ENCODE assay signal across 12 cellular contexts in the genomic region with DNA sequence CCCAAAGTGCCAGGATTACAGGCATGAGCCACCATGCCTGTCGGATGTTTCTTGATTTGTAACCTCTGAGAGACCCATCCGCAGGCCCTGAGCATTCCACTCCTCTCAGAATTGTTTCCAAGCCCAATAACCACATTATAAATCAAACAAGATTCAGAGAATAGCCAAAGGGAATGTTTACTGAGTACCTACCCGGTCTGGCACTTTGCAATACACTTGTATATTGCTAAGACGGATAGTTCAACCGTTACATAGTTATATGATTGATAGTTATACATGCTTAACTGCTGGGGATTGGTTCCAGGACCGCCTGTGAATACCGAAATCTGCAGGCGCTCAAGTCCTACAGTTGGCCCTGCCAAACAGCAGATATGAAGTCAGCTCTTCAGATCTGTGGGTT. TPM values are rescaled to one million over a fixed set of nuclear protein-coding genes. Genes with fewer than 3 reads are reported as not detected.
DNase-seq lines count a peak whose midpoint lies in the region; ATAC-seq and TF ChIP-seq lines count a peak whose summit lies in the region.
"Had no signal": no experiment of that assay in that cellular context is flagged by ENCODE, and none has a peak within 500 bp of the region (broad histone marks: within the 10 kb centered on the region; RNA-seq: fewer than 3 reads in every experiment).

No MANE protein-coding gene starts in this region.

- DNase-seq in heart right ventricle (no peak), left cardiac atrium (no peak), chondrocyte (ENCODE audit: low spot score) (no peak), type B pancreatic cell (ENCODE audit: extremely low spot score, unreplicated experiment) (no peak), DMS79 treated with DMSO at 0.1 percent for 48 hours (lab: John Stamatoyannopoulos, UW) (no peak)
- no peak for DNase-seq in activated CD4-positive, CD25-positive, alpha-beta regulatory T cell treated with anti-CD3 and anti-CD28 coated beads, Interleukin-2, amount 50 U/mL, for 72 hours
- DNase-seq: NCI-H1048 had no signal

- H3K9me3 Mint-ChIP-seq in chondrocyte (ENCODE audit: low read depth) (no peaks in the 10 kb centered on the region), nephron (no peaks in the 10 kb centered on the region), type B pancreatic cell (no peaks in the 10 kb centered on the region)
- H3K9me3 Mint-ChIP-seq: T-helper 1 cell treated with Interleukin-12 subunit alpha and Interleukin-12 subunit beta and Interleukin-4 antibody, amounts not matched to agents 30 μg/mL and 1 μg/mL, for 36 hours had no signal

- peaks cover 13 to 73% (median 47%) of the 10 kb centered on the region in 9 donors for H3K4me1 ChIP-seq in heart right ventricle

- H3K27ac Mint-ChIP-seq in chondrocyte (ENCODE audit: unreplicated experiment) (peak overlapping the region; percentile 32), nephron (peak overlapping the region in 2 of 3 experiments; percentile 31 to 74), type B pancreatic cell (peak overlapping the region; percentile 83)
- H3K27ac Mint-ChIP-seq: T-helper 1 cell treated with Interleukin-12 subunit alpha and Interleukin-12 subunit beta and Interleukin-4 antibody, amounts not matched to agents 30 μg/mL and 1 μg/mL, for 36 hours had no signal

- peak overlapping the region in 9 of 10 donors; percentile 76 to 90 (median 86) for H3K27ac ChIP-seq in heart right ventricle

- WGBS in heart right ventricle, 2 donors: 92 to 94% methylated on average over 8 of the region's 8 CpGs

- H3K4me3 ChIP-seq in heart right ventricle: no peak overlapping the region
- H3K4me3 ChIP-seq: K562 had no signal

- intact Hi-C loops in heart right ventricle (cut with DNase I) (loop anchor here in 1 of 10 donors (10.0 kb wide), 1 partner anchor 340 kb away; a partner anchor contains a TSS), left cardiac atrium (cut with DNase I) (no loop called here)

- no peak overlapping the region for H3K4me3 Mint-ChIP-seq in chondrocyte (ENCODE audit: unreplicated experiment)
- peak overlapping the region; percentile 10 to 44 (median 23) for H3K4me3 Mint-ChIP-seq in nephron
- H3K4me3 Mint-ChIP-seq in type B pancreatic cell: peak overlapping the region; percentile 45
- H3K4me3 Mint-ChIP-seq: T-helper 1 cell treated with Interleukin-12 subunit alpha and Interleukin-12 subunit beta and Interleukin-4 antibody, amounts not matched to agents 30 μg/mL and 1 μg/mL, for 36 hours had no signal

- peaks cover 16% of the 10 kb centered on the region for H3K36me3 Mint-ChIP-seq in chondrocyte (ENCODE audit: low read depth)
- peaks cover 27% of the 10 kb centered on the region for H3K36me3 Mint-ChIP-seq in nephron (ENCODE audit: low read depth)
- H3K36me3 Mint-ChIP-seq in type B pancreatic cell: peaks cover 11% of the 10 kb centered on the region

- no peaks in the 10 kb centered on the region for H3K27me3 Mint-ChIP-seq in chondrocyte (ENCODE audit: low read depth)
- H3K27me3 Mint-ChIP-seq in nephron (ENCODE audit: low read depth): no peaks in the 10 kb centered on the region
- no peaks in the 10 kb centered on the region for H3K27me3 Mint-ChIP-seq in type B pancreatic cell

- H3K36me3 ChIP-seq in heart right ventricle: peaks cover 0 to 45% (median 31%) of the 10 kb centered on the region in 9 donors

- TF ChIP-seq CTCF in heart right ventricle (IDR thresholded peaks at IDR 0.05) (no peak), chondrocyte (IDR thresholded peaks at IDR 0.05) (no peak), nephron (IDR thresholded peaks at IDR 0.05; ENCODE audit: unreplicated experiment in 3 of 3) (no peak), type B pancreatic cell (conservative IDR thresholded peaks at IDR 0.05) (no peak)

- peaks cover 20% of the 10 kb centered on the region for H3K4me1 Mint-ChIP-seq in chondrocyte (ENCODE audit: low read depth)
- peaks cover 12% of the 10 kb centered on the region for H3K4me1 Mint-ChIP-seq in nephron
- H3K4me1 Mint-ChIP-seq in type B pancreatic cell (ENCODE audit: unreplicated experiment): peaks cover 8% of the 10 kb centered on the region

- no peak for ATAC-seq in heart right ventricle
- no peak for ATAC-seq in left cardiac atrium
- no peak for ATAC-seq in HG03571 (IDR thresholded peaks at IDR 0.05; ENCODE audit: unreplicated experiment)
- ATAC-seq: activated CD4-positive, CD25-positive, alpha-beta regulatory T cell treated with anti-CD3 and anti-CD28 coated beads, Interleukin-2, amount 50 U/mL, for 24 hours; K562 had no signal

- no peaks in the 10 kb centered on the region for H3K9me3 ChIP-seq in heart right ventricle

- H3K27me3 ChIP-seq in heart right ventricle: no peaks in the 10 kb centered on the region

RNA-seq across cellular contexts. Expression of a gene that starts 3.0 kb away (rescaled TPM):
- total RNA-seq in heart right ventricle: 10 to 100 TPM; 51.9 to 79.9 (median 66.0) TPM
- polyA plus RNA-seq in heart right ventricle: 100 to 1,000 TPM in 1 of 2 donors, 10 to 100 TPM in 1; 56.3 to 107 TPM
- 10 to 100 TPM; 57.3 to 74.1 TPM for total RNA-seq in left cardiac atrium
- 28.3 to 43.2 TPM (median 34.7 TPM) in 3 replicates for total RNA-seq in chondrocyte
- 54.4 and 70.3 TPM in 2 replicates for total RNA-seq in type B pancreatic cell (ENCODE audit: low replicate concordance)

RNA-seq across cellular contexts. Expression of a gene that starts 6.3 kb away (rescaled TPM):
- total RNA-seq in heart right ventricle (10 to 100 TPM; 62.8 to 90.9 (median 74.7) TPM), left cardiac atrium (10 to 100 TPM; 43.4 to 46.4 TPM), chondrocyte (36.3 to 44.5 TPM (median 41.9 TPM) in 3 replicates), type B pancreatic cell (ENCODE audit: low replicate concordance) (38.5 and 44.5 TPM in 2 replicates)
- polyA plus RNA-seq in heart right ventricle: 10 to 100 TPM; 26.1 to 57.2 TPM

RNA-seq across cellular contexts. Expression of a gene that starts 19.9 kb away (rescaled TPM):
- total RNA-seq in heart right ventricle (10 to 100 TPM; 27.0 to 68.1 (median 31.8) TPM), left cardiac atrium (10 to 100 TPM; 47.1 to 53.2 TPM), chondrocyte (167 to 199 TPM (median 193 TPM) in 3 replicates), type B pancreatic cell (ENCODE audit: low replicate concordance) (70.1 and 78.9 TPM in 2 replicates)
- 100 to 1,000 TPM in 1 of 2 donors, 10 to 100 TPM in 1; 46.2 to 139 TPM for polyA plus RNA-seq in heart right ventricle

RNA-seq across cellular contexts. Expression of a gene that starts 21.1 kb away (rescaled TPM):
- total RNA-seq in heart right ventricle (under 1 TPM in 4 of 10 donors, not detected in 6; 0.15 to 0.57 (median 0.25) TPM), left cardiac atrium (under 1 TPM in 1 of 2 donors, not detected in 1; 0.21 TPM), chondrocyte (not detected in 3 replicates), type B pancreatic cell (ENCODE audit: low replicate concordance) (84.7 and 205 TPM in 2 replicates)
- polyA plus RNA-seq in heart right ventricle: under 1 TPM in 1 of 2 donors, not detected in 1; 0.09 TPM

RNA-seq across cellular contexts. Expression of a gene that starts 25.7 kb away (rescaled TPM):
- total RNA-seq in heart right ventricle (1 to 10 TPM in 1 of 10 donors, under 1 TPM in 9; 0.21 to 1.4 (median 0.50) TPM), left cardiac atrium (1 to 10 TPM in 1 of 2 donors, under 1 TPM in 1; 0.71 to 1.1 TPM), chondrocyte (3.3 to 7.0 TPM (median 5.9 TPM) in 3 replicates), type B pancreatic cell (ENCODE audit: low replicate concordance) (3.5 and 5.1 TPM in 2 replicates)
- polyA plus RNA-seq in heart right ventricle: 1 to 10 TPM in 1 of 2 donors, under 1 TPM in 1; 0.46 to 2.9 TPM

Comparison
In these comparisons a context has a peak if more than half of its experiments do, and no peak if none do; other contexts are left out.
1. H3K27ac Mint-ChIP-seq: peak in every context shown above with its lines; median percentile 83 in type B pancreatic cell; 52 in nephron; 32 in chondrocyte.